In the genomic region with DNA sequence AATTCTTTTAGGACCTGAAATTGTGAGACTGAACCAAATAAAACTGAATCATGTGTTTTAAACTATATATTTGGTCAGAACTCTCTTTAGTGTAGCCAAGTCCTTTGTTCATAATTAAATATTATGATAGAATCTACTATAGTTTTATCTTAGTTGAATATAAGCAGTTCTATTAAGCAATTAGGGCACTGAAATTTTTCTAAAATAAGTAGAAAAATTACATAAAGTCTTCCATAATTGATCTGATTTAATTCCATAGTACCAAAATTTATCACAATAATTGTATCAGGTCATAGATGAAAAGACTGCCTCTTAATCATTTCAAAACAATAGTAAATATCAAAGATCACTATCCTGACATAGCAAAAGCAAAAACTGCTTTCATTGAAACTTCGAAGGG, we compare ENCODE assay signal across 10 cellular contexts.
"Had no signal": no experiment of that assay in that cellular context is flagged by ENCODE, and none has a peak within 500 bp of the region (broad histone marks: within the 10 kb centered on the region; RNA-seq: fewer than 3 reads in every experiment).

No MANE protein-coding gene starts in this region.

- H3K9me3 ChIP-seq: HAP-1 had no signal

- H3K9ac ChIP-seq: GM23248 had no signal

- H3K27ac Mint-ChIP-seq: HFFc6, IgD-negative memory B cell had no signal

- H3K4me3 Mint-ChIP-seq: HFFc6, IgD-negative memory B cell had no signal

- H3K4me1 ChIP-seq: HAP-1 had no signal

- H3K4me3 ChIP-seq: GM23248, HAP-1 had no signal

- H3K36me3 Mint-ChIP-seq: IgD-negative memory B cell had no signal

- DNase-seq: GM23248, GOT3, H7, HFFc6, KBM-7 had no signal

- H3K9me3 Mint-ChIP-seq: HFFc6, IgD-negative memory B cell had no signal

- ATAC-seq: HCT116, HepG2 had no signal

- H3K36me3 ChIP-seq: HAP-1 had no signal

- H2AFZ ChIP-seq: GM23248 had no signal

- H3K27ac ChIP-seq: GM23248, HL-60 had no signal
